Comparison of ENCODE assay signal across 17 cellular contexts in the genomic region with DNA sequence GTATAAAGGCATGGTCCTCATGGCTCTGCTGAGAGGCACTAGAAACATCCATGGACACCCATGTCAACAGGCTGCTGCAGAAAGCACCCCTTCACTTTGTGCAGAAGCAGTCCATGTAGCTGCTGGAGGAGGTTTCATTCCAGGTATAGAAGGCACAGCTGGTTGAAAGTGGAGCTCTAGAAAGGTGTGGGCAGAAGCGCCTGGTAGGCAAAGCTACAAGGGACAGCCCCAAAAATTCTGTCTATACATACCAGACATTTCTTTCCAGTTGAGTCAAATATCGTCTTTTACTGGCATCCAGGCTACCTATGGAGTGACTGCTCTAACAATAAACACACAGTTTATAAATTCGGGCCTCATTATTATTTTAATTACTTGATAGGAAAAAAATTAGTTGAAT.
DNase-seq lines count a peak whose midpoint lies in the region; ATAC-seq and TF ChIP-seq lines count a peak whose summit lies in the region.
"Had no signal": no experiment of that assay in that cellular context is flagged by ENCODE, and none has a peak within 500 bp of the region (broad histone marks: within the 10 kb centered on the region; RNA-seq: fewer than 3 reads in every experiment).

No MANE protein-coding gene starts in this region.

- in situ Hi-C loops in mammary epithelial cell (cut with MboI; ENCODE audit: low sequenced_read_pairs in 2 of 2) = no loop called here

- no peaks in the 10 kb centered on the region for H3K9me3 ChIP-seq in mammary epithelial cell (replicated peaks; ENCODE audit: insufficient read depth, low read length)

- H3K4me3 ChIP-seq in mammary epithelial cell (replicated peaks in 1 of 3; ENCODE audit: insufficient read depth in 1 of 3, low read depth in 2 of 3, low read length in 3 of 3) = no peak overlapping the region
- H3K4me3 ChIP-seq: GM12878, GM23248 had no signal

- POLR2A ChIA-PET in MCF 10A (lab: Yijun Ruan, JAX) = interaction anchor here (0.6 to 1.0 kb wide), 2 partner anchors 23 to 525 kb away, joined by 3 read pairs; no protein-coding TSS in a partner anchor

- no peaks in the 10 kb centered on the region for H3K36me3 Mint-ChIP-seq in MCF 10A (ENCODE audit: insufficient read depth, unreplicated experiment)
- no peaks in the 10 kb centered on the region for H3K36me3 Mint-ChIP-seq in activated T-helper 17 cell treated with anti-CD3 and anti-CD28 coated beads, Interleukin-2, amount 50 U/mL, for 72 hours (ENCODE audit: low read depth)
- H3K36me3 Mint-ChIP-seq: CD4-positive, alpha-beta memory T cell had no signal

- WGBS in mammary epithelial cell (ENCODE audit: low coverage, missing lambda C conversion rate) = 50% methylated on average over 3 of the region's 3 CpGs

- no peaks in the 10 kb centered on the region for H3K9me3 Mint-ChIP-seq in MCF 10A (ENCODE audit: unreplicated experiment)
- no peaks in the 10 kb centered on the region for H3K9me3 Mint-ChIP-seq in activated T-helper 17 cell treated with anti-CD3 and anti-CD28 coated beads, Interleukin-2, amount 50 U/mL, for 72 hours
- H3K9me3 Mint-ChIP-seq: CD4-positive, alpha-beta memory T cell had no signal

- no peaks in the 10 kb centered on the region for H3K27me3 ChIP-seq in mammary epithelial cell (ENCODE audit: insufficient read depth, low read length)

- no peak overlapping the region for H3K4me3 Mint-ChIP-seq in MCF 10A (ENCODE audit: unreplicated experiment)
- no peak overlapping the region for H3K4me3 Mint-ChIP-seq in activated T-helper 17 cell treated with anti-CD3 and anti-CD28 coated beads, Interleukin-2, amount 50 U/mL, for 72 hours
- H3K4me3 Mint-ChIP-seq: CD4-positive, alpha-beta memory T cell had no signal

- dilution Hi-C loops in mammary epithelial cell (cut with HindIII; ENCODE audit: low sequenced_read_pairs) = no loop called here

- no peak overlapping the region for H3K4me2 ChIP-seq in mammary epithelial cell (ENCODE audit: insufficient read depth, low read depth, low read length)

- no peak overlapping the region for H3K27ac ChIP-seq in mammary epithelial cell (ENCODE audit: insufficient read depth, low read depth, low read length)
- H3K27ac ChIP-seq: GM23248 had no signal

- H2AFZ ChIP-seq in mammary epithelial cell (ENCODE audit: low read depth, low read length) = peak overlapping the region; percentile 32
- H2AFZ ChIP-seq: GM23248 had no signal

- no peaks in the 10 kb centered on the region for H3K4me1 Mint-ChIP-seq in MCF 10A (ENCODE audit: insufficient read depth, unreplicated experiment)
- H3K4me1 Mint-ChIP-seq in activated T-helper 17 cell treated with anti-CD3 and anti-CD28 coated beads, Interleukin-2, amount 50 U/mL, for 72 hours = no peaks in the 10 kb centered on the region
- H3K4me1 Mint-ChIP-seq: CD4-positive, alpha-beta memory T cell had no signal

- no peak overlapping the region for H3K9ac ChIP-seq in mammary epithelial cell (ENCODE audit: insufficient read depth, low read length)
- H3K9ac ChIP-seq: GM23248 had no signal

- CTCF ChIA-PET in mammary epithelial cell (lab: Charles Lee; ENCODE audit: low non-redundant PET) = no interaction called here
- CTCF ChIA-PET in MCF 10A (lab: Yijun Ruan, JAX) = interaction anchor here (0.5 kb wide), 2 partner anchors 285 to 1102 kb away, joined by 3 read pairs; no protein-coding TSS in a partner anchor

- no peaks in the 10 kb centered on the region for H3K27me3 Mint-ChIP-seq in MCF 10A (ENCODE audit: insufficient read depth, unreplicated experiment)
- peaks cover 6% of the 10 kb centered on the region for H3K27me3 Mint-ChIP-seq in activated T-helper 17 cell treated with anti-CD3 and anti-CD28 coated beads, Interleukin-2, amount 50 U/mL, for 72 hours

- peak; percentile 11 for DNase-seq in activated CD4-positive, alpha-beta T cell treated with anti-CD3 and anti-CD28 coated beads for 48 hours
- DNase-seq in activated CD4-positive, alpha-beta T cell treated with anti-CD3 and anti-CD28 coated beads for 1 hour = no peak
- DNase-seq in mammary epithelial cell (no peak), MCF 10A (ENCODE audit: unreplicated experiment) (no peak), hypothalamus (lab: John Stamatoyannopoulos, UW) (no peak)
- DNase-seq: C1 segment of cervical spinal cord; Calu3; CD4-positive, alpha-beta memory T cell; COR-L47; DMS53; DND-41; GDM1; GM23248; H7; HCEC 1CT had no signal

- H3K36me3 ChIP-seq in mammary epithelial cell (ENCODE audit: insufficient read depth, low read length) = no peaks in the 10 kb centered on the region

- intact Hi-C loops in mammary epithelial cell (cut with micrococcal nuclease) = no loop called here
- intact Hi-C loops in MCF 10A (cut with micrococcal nuclease) = no loop called here

- no peaks in the 10 kb centered on the region for H4K20me1 ChIP-seq in mammary epithelial cell (ENCODE audit: insufficient read depth, low read length)

- no peak overlapping the region for H3K27ac Mint-ChIP-seq in MCF 10A (ENCODE audit: low read depth, unreplicated experiment)
- H3K27ac Mint-ChIP-seq in activated T-helper 17 cell treated with anti-CD3 and anti-CD28 coated beads, Interleukin-2, amount 50 U/mL, for 72 hours = no peak overlapping the region
- H3K27ac Mint-ChIP-seq: CD4-positive, alpha-beta memory T cell had no signal

- peaks cover 11% of the 10 kb centered on the region for H3K4me1 ChIP-seq in mammary epithelial cell (ENCODE audit: insufficient read depth, low read length)

- TF ChIP-seq CTCF in mammary epithelial cell (conservative IDR thresholded peaks at IDR 0.05 in 1 of 2, IDR thresholded peaks at IDR 0.05 in 1 of 2; ENCODE audit: extremely low read depth in 1 of 2, insufficient read depth in 1 of 2, low read depth in 1 of 2, low read length in 2 of 2) (no peak), MCF 10A (IDR thresholded peaks at IDR 0.05; ENCODE audit: unreplicated experiment) (no peak)

- BruUV-seq in mammary epithelial cell (replicated peaks; lab: Mats Ljungman, UMichigan) (no TSS peak), MCF 10A (replicated peaks; lab: Mats Ljungman, UMichigan) (no TSS peak)

- peak; percentile 82 for ATAC-seq in activated T-helper 17 cell treated with anti-CD3 and anti-CD28 coated beads, Interleukin-2, amount 50 U/mL, for 72 hours (replicated peaks)
- ATAC-seq: GM12878 had no signal

- H3K79me2 ChIP-seq in mammary epithelial cell (ENCODE audit: insufficient read depth, low read length) = no peaks in the 10 kb centered on the region
